Comparison of ENCODE assay signal across 1 cellular context in the genomic region with DNA sequence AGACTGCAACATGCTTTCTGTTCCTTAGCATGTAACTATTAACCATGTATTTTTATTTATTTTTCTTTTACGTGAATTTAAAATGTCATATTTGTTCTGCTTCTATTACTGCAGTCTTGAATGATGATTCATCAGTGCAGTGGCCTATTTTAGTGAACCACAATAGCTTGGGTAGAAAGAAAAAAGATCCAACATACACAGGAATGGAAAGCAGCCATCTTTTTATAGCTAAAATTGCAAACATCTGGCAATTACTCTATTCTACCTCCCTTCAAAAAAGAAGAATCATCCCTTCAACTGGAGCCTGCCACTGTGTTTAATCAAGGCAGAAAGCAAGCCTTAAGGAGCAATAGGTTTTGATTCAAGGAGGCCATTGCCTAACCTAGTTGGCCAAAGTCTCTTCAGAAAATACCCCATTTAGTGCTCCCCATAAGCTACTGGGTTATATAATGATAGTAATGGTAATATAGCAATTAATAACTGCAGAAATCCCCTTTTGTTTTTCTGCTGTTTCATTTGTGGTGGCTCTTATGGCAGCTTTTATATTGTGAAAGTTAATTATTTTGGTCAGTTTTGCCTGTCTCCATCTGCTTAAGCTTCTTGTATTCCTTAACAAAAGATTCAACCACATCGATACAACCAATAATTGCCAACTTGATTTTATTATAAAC.
TF ChIP-seq lines count a peak whose summit lies in the region.

No MANE protein-coding gene starts in this region.

TF ChIP-seq in A549, 52 proteins besides CTCF, POLR2A, EP300 and RAD21 (continued from another document):
- TF ChIP-seq FOSL2 (IDR thresholded peaks at IDR 0.05) (0 out of 2 replicates have a peak, but pooled peaks have one; percentile 31), FOSL2 (CRISPR knock-in tag; IDR thresholded peaks at IDR 0.05) (no peak; the same call in 1 of the 2 replicates), PHF8 (IDR thresholded peaks at IDR 0.05; ENCODE audit: borderline replicate concordance, low read depth) (no peak), KDM5A (IDR thresholded peaks at IDR 0.05) (no peak), ATOH8 (CRISPR knock-in tag; IDR thresholded peaks at IDR 0.05; ENCODE audit: low read depth) (no peak), SMC3 (IDR thresholded peaks at IDR 0.05) (no peak)
